ENCODE assay signal across 9 cellular contexts in genomic region chr16:57383276-57384247, GRCh38. TPM values are rescaled to one million over a fixed set of nuclear protein-coding genes. Genes with fewer than 3 reads are reported as not detected.
DNase-seq lines count a peak whose midpoint lies in the region; ATAC-seq and TF ChIP-seq lines count a peak whose summit lies in the region.
"Had no signal": no experiment of that assay in that cellular context is flagged by ENCODE, and none has a peak within 500 bp of the region (broad histone marks: within the 10 kb centered on the region; RNA-seq: fewer than 3 reads in every experiment).

No MANE protein-coding gene starts in this region.

- in situ Hi-C loops in Caki2 (cut with HindIII; ENCODE audit: low pct_unique_long_range_greater_than_20kb, low sequenced_read_pairs) = no loop called here

- H3K4me3 Mint-ChIP-seq in naive B cell = peak overlapping the region in 6 of 8 donors; percentile 35 to 75 (median 66)

- peak overlapping the region in 4 of 6 donors; percentile 62 to 91 (median 75) for H3K27ac Mint-ChIP-seq in naive B cell

- H3K9me3 ChIP-seq in OCI-LY3 (ENCODE audit: insufficient read depth, low read length) (no peaks in the 10 kb centered on the region), esophagus squamous epithelium (no peaks in the 10 kb centered on the region)

- H3K9me3 Mint-ChIP-seq in naive B cell = no peaks in the 10 kb centered on the region

- H3K27me3 Mint-ChIP-seq in naive B cell = peaks cover 2% of the 10 kb centered on the region in 3 donors

- H2AFZ ChIP-seq in OCI-LY3 (ENCODE audit: low read depth, low read length) = peak overlapping the region; percentile 1; the same call in 1 of the 2 replicates

- TF ChIP-seq CTCF in OCI-LY3 (IDR thresholded peaks at IDR 0.05; ENCODE audit: low read depth, low read length) = no peak
- no peak for TF ChIP-seq CTCF in esophagus squamous epithelium (IDR thresholded peaks at IDR 0.05)

- intact Hi-C loops in esophagus squamous epithelium (cut with DNase I) = no loop called here

- 0 out of 2 replicates have a peak, but pooled peaks cover 3% of the 10 kb centered on the region for H3K79me2 ChIP-seq in OCI-LY3 (ENCODE audit: low read length)

- TF ChIP-seq POLR2A in esophagus squamous epithelium (IDR thresholded peaks at IDR 0.05) = no peak

- H3K36me3 Mint-ChIP-seq in naive B cell = no peaks in the 10 kb centered on the region

- no peaks in the 10 kb centered on the region for H3K36me3 ChIP-seq in OCI-LY3 (replicated peaks; ENCODE audit: low read depth, low read length)
- peaks cover 0 to 21% (median 0%) of the 10 kb centered on the region in 3 donors for H3K36me3 ChIP-seq in esophagus squamous epithelium

- no peak for ATAC-seq in naive B cell (ENCODE audit: low read depth in 2 of 2)
- no peak for ATAC-seq in HG03039 (IDR thresholded peaks at IDR 0.05; ENCODE audit: unreplicated experiment)

- peaks cover 100% of the 10 kb centered on the region for H3K4me1 ChIP-seq in OCI-LY3 (ENCODE audit: low read length)
- peaks cover 8 to 87% (median 53%) of the 10 kb centered on the region in 3 donors for H3K4me1 ChIP-seq in esophagus squamous epithelium

- H3K27me3 ChIP-seq in OCI-LY3 (ENCODE audit: low read depth, low read length) (no peaks in the 10 kb centered on the region), esophagus squamous epithelium (no peaks in the 10 kb centered on the region)

- H3K9ac ChIP-seq in OCI-LY3 (ENCODE audit: low read length) = peak overlapping the region; percentile 61

- H3K27ac ChIP-seq in OCI-LY3 (ENCODE audit: low read length) (peak overlapping the region; percentile 89), esophagus squamous epithelium (peak overlapping the region in 3 of 4 donors; percentile 1 to 79 (median 35))

- DNase-seq in Caki2 (ENCODE audit: low read depth) = peak; percentile 72
- DNase-seq in esophagus squamous epithelium (lab: John Stamatoyannopoulos, UW) = no peak
- no peak for DNase-seq in naive B cell
- DNase-seq in stimulated activated CD4-positive, alpha-beta T cell treated with anti-CD3 and anti-CD28 coated beads, Interleukin-4, amount 100 ng/mL, for 1 hour = no peak
- no peak for DNase-seq in activated CD4-positive, CD25-positive, alpha-beta regulatory T cell treated with anti-CD3 and anti-CD28 coated beads, Interleukin-2, amount 50 U/mL, for 72 hours
- no peak for DNase-seq in DMS 273 treated with DMSO at 0.1 percent for 48 hours (lab: John Stamatoyannopoulos, UW)
- DNase-seq: DMS53 had no signal

- 68 to 73% methylated on average over 5 of the region's 8 CpGs for WGBS in esophagus squamous epithelium, 2 donors

- no peaks in the 10 kb centered on the region for H4K20me1 ChIP-seq in OCI-LY3 (ENCODE audit: insufficient read depth, low read length)

- peak overlapping the region; percentile 13; the same call in 1 of the 2 replicates for H3K4me3 ChIP-seq in OCI-LY3 (ENCODE audit: low read length)
- H3K4me3 ChIP-seq in esophagus squamous epithelium = no peak overlapping the region

- peaks cover 36 to 62% (median 57%) of the 10 kb centered on the region in 3 donors for H3K4me1 Mint-ChIP-seq in naive B cell

- H3K4me2 ChIP-seq in OCI-LY3 (ENCODE audit: low read length) = peak overlapping the region; percentile 61

RNA-seq across cellular contexts. Expression of gene CX3CL1, which starts 11.3 kb away (rescaled TPM):
- 16.4 and 59.5 TPM in 2 replicates for total RNA-seq in Caki2 (2014; rRNA removed; shearing (Covaris generic); ENCODE audit: low replicate concordance)
- total RNA-seq in esophagus squamous epithelium = 10 to 100 TPM in 1 of 4 donors, 1 to 10 TPM in 3; 3.3 to 14.8 (median 7.4) TPM
- polyA plus RNA-seq in naive B cell (ENCODE audit: low read depth in 6 of 6) = not detected

RNA-seq across cellular contexts. Expression of gene CCL17, which starts 21.0 kb away (rescaled TPM):
- not detected in 2 replicates for total RNA-seq in Caki2 (2014; rRNA removed; shearing (Covaris generic); ENCODE audit: low replicate concordance)
- total RNA-seq in esophagus squamous epithelium = 1 to 10 TPM in 1 of 4 donors, under 1 TPM in 1, not detected in 2; 0.64 to 1.3 TPM
- not detected for polyA plus RNA-seq in naive B cell (ENCODE audit: low read depth in 6 of 6)

RNA-seq across cellular contexts. Expression of gene CCL22, which starts 25.0 kb away (rescaled TPM):
- not detected in 2 replicates for total RNA-seq in Caki2 (2014; rRNA removed; shearing (Covaris generic); ENCODE audit: low replicate concordance)
- total RNA-seq in esophagus squamous epithelium = 1 to 10 TPM in 1 of 4 donors, under 1 TPM in 3; 0.09 to 1.6 (median 0.38) TPM
- polyA plus RNA-seq in naive B cell (ENCODE audit: low read depth in 6 of 6) = not detected
